ENCODE assay signal across 19 cellular contexts in genomic region chr16:73151225-73151624, GRCh38.
DNase-seq lines count a peak whose midpoint lies in the region; ATAC-seq, FAIRE-seq and TF ChIP-seq lines count a peak whose summit lies in the region.
"Had no signal": no experiment of that assay in that cellular context is flagged by ENCODE, and none has a peak within 500 bp of the region (broad histone marks: within the 10 kb centered on the region; RNA-seq: fewer than 3 reads in every experiment).

No MANE protein-coding gene starts in this region.

- TF ChIP-seq POLR2A in H1 (IDR thresholded peaks at IDR 0.05; ENCODE audit: control extremely low read depth in 1 of 2, low read depth in 2 of 2, low read length in 2 of 2), result no peak

- H2BK15ac ChIP-seq in H9 (ENCODE audit: low read depth, low read length) (no peak overlapping the region), H1 (ENCODE audit: low read length) (no peak overlapping the region), mesendoderm (replicated peaks; ENCODE audit: low read depth) (no peak overlapping the region)

- peak overlapping the region; percentile 59 to 90 (median 82) for H3K4me2 ChIP-seq in BLaER1 treated with 17β-estradiol and CSF1 and Interleukin-3, amounts not matched to agents 10 nM and 100 nM
- H3K4me2 ChIP-seq in H9 (ENCODE audit: insufficient read depth, insufficient read length, low read length) (no peak overlapping the region), H1 (ENCODE audit: insufficient read depth in 1 of 2, low read depth in 2 of 2, low read length in 2 of 2) (peak overlapping the region; percentile 0 to 37; a peak in 2 of 4 replicates), mesendoderm (ENCODE audit: low read length) (no peak overlapping the region)
- H3K4me2 ChIP-seq: A549, SK-N-SH had no signal

- H2BK20ac ChIP-seq in H9 (ENCODE audit: low read depth, low read length, poor library complexity, severe bottlenecking), result no peak overlapping the region
- no peak overlapping the region for H2BK20ac ChIP-seq in H1 (ENCODE audit: low read length)

- H3K36me3 Mint-ChIP-seq in H9 (ENCODE audit: insufficient read depth in 1 of 3, low read depth in 3 of 3), result no peaks in the 10 kb centered on the region
- H3K36me3 Mint-ChIP-seq in activated CD4-positive, alpha-beta T cell treated with anti-CD3 and anti-CD28 coated beads, Interleukin-2, amount 10 ng/mL, durations not matched to agents 24 days and 14 days (ENCODE audit: low read depth), result no peaks in the 10 kb centered on the region
- no peaks in the 10 kb centered on the region for H3K36me3 Mint-ChIP-seq in activated CD4-positive, alpha-beta T cell treated with anti-CD3 and anti-CD28 coated beads for 36 hours (ENCODE audit: low read depth)

- TF ChIP-seq RAD21 in H1 (IDR thresholded peaks at IDR 0.05 in 1 of 2, conservative IDR thresholded peaks at IDR 0.05 in 1 of 2; ENCODE audit: low read depth in 2 of 2, low read length in 2 of 2), result no peak

- ATAC-seq in activated CD4-positive, alpha-beta T cell treated with anti-CD3 and anti-CD28 coated beads for 36 hours, result no peak
- no peak for ATAC-seq in psoas muscle
- ATAC-seq: A549, HCT116 had no signal

- H4K8ac ChIP-seq in H9 (replicated peaks; ENCODE audit: insufficient read length, low read depth, low read length), result no peak overlapping the region
- no peak overlapping the region for H4K8ac ChIP-seq in H1 (ENCODE audit: extremely low read depth, insufficient read depth, low read length)
- H4K8ac ChIP-seq in mesendoderm (ENCODE audit: low read depth, low read length), result no peak overlapping the region

- H3K4me3 ChIP-seq in BLaER1 treated with 17β-estradiol and CSF1 and Interleukin-3, amounts not matched to agents 10 nM and 100 nM, result 0 out of 20 replicates have a peak overlapping the region, but pooled peaks of 1 of the 10 experiments have one; percentile 2
- H3K4me3 ChIP-seq in H1 (ENCODE audit: extremely low read depth in 1 of 4, insufficient read depth in 2 of 4, low read depth in 3 of 4, low read length in 4 of 4) (no peak overlapping the region), mesendoderm (ENCODE audit: low read length) (no peak overlapping the region), psoas muscle (no peak overlapping the region)
- H3K4me3 ChIP-seq: A549 had no signal

- H3K56ac ChIP-seq in H9 (ENCODE audit: insufficient read length, low read depth, low read length) (no peak overlapping the region), H1 (replicated peaks; ENCODE audit: insufficient read length, low read depth, low read length) (no peak overlapping the region), mesendoderm (ENCODE audit: low read length) (no peak overlapping the region)

- H3K27me3 Mint-ChIP-seq in H9 (ENCODE audit: low read depth), result no peaks in the 10 kb centered on the region
- H3K27me3 Mint-ChIP-seq in activated CD4-positive, alpha-beta T cell treated with anti-CD3 and anti-CD28 coated beads, Interleukin-2, amount 10 ng/mL, durations not matched to agents 24 days and 14 days, result peaks cover 5% of the 10 kb centered on the region
- peaks cover 7% of the 10 kb centered on the region for H3K27me3 Mint-ChIP-seq in activated CD4-positive, alpha-beta T cell treated with anti-CD3 and anti-CD28 coated beads for 36 hours

- POLR2A ChIA-PET in H1 (lab: Charles Lee; ENCODE audit: partially characterized antibody), result no interaction called here
- POLR2A ChIA-PET in activated CD4-positive, alpha-beta T cell treated with anti-CD3 and anti-CD28 coated beads for 36 hours (lab: Charles Lee), result no interaction called here

- no peak overlapping the region for H3T11ph ChIP-seq in H9 (ENCODE audit: low read length)

- H3K14ac ChIP-seq in H9 (ENCODE audit: insufficient read depth, low read length) (no peak overlapping the region), H1 (ENCODE audit: insufficient read length) (no peak overlapping the region)

- H3K23me2 ChIP-seq in H9 (ENCODE audit: insufficient read length, low read depth, low read length, poor library complexity, severe bottlenecking), result no peaks in the 10 kb centered on the region
- H3K23me2 ChIP-seq in H1 (ENCODE audit: low read depth, low read length), result no peaks in the 10 kb centered on the region; the same call in 1 of the 2 replicates

- no peak for TF ChIP-seq CTCF in H9 (conservative IDR thresholded peaks at IDR 0.05)
- no peak for TF ChIP-seq CTCF in H1 (IDR thresholded peaks at IDR 0.05; ENCODE audit: control extremely low read depth in 1 of 3, insufficient read depth in 1 of 3, low read depth in 1 of 3, low read length in 3 of 3)
- TF ChIP-seq CTCF in psoas muscle (IDR thresholded peaks at IDR 0.05), result no peak

- H3K18ac ChIP-seq in H9 (ENCODE audit: insufficient read length, low read depth, low read length) (no peak overlapping the region), H1 (ENCODE audit: extremely low read depth, low read length) (no peak overlapping the region), mesendoderm (ENCODE audit: low read length) (no peak overlapping the region)

- H3K79me1 ChIP-seq in H9 (ENCODE audit: insufficient read depth, low read depth, low read length, poor library complexity, severe bottlenecking) (no peaks in the 10 kb centered on the region), H1 (ENCODE audit: low read depth, low read length) (no peaks in the 10 kb centered on the region), mesendoderm (ENCODE audit: low read length) (no peaks in the 10 kb centered on the region)

- H3K23ac ChIP-seq in H9 (ENCODE audit: insufficient read length, low read depth, low read length) (no peak overlapping the region), H1 (ENCODE audit: insufficient read length) (no peak overlapping the region), mesendoderm (ENCODE audit: low read length) (no peak overlapping the region)

- H2BK5ac ChIP-seq in H9 (ENCODE audit: insufficient read length, low read length), result no peak overlapping the region
- no peak overlapping the region for H2BK5ac ChIP-seq in H1 (ENCODE audit: low read depth, low read length)
- H2BK5ac ChIP-seq in mesendoderm (ENCODE audit: low read length), result no peak overlapping the region

- H3K27ac ChIP-seq in BLaER1 treated with 17β-estradiol and CSF1 and Interleukin-3, amounts not matched to agents 10 nM and 100 nM, result peak overlapping the region; percentile 90 to 100 (median 97)
- H3K27ac ChIP-seq in H9 (ENCODE audit: insufficient read length, low read depth, low read length) (no peak overlapping the region), H1 (ENCODE audit: low read depth, low read length) (no peak overlapping the region), mesendoderm (ENCODE audit: low read depth, low read length) (no peak overlapping the region), psoas muscle (no peak overlapping the region)
- H3K27ac ChIP-seq: A549 had no signal

- peaks cover 21 to 30% of the 10 kb centered on the region in 2 experiments for H3K4me1 Mint-ChIP-seq in H9
- H3K4me1 Mint-ChIP-seq in activated CD4-positive, alpha-beta T cell treated with anti-CD3 and anti-CD28 coated beads, Interleukin-2, amount 10 ng/mL, durations not matched to agents 24 days and 14 days, result no peaks in the 10 kb centered on the region
- no peaks in the 10 kb centered on the region for H3K4me1 Mint-ChIP-seq in activated CD4-positive, alpha-beta T cell treated with anti-CD3 and anti-CD28 coated beads for 36 hours

- H3K4me1 ChIP-seq in BLaER1 treated with 17β-estradiol and CSF1 and Interleukin-3, amounts not matched to agents 10 nM and 100 nM, result peaks cover 54 to 84% (median 67%) of the 10 kb centered on the region in 10 experiments
- H3K4me1 ChIP-seq in H9 (ENCODE audit: insufficient read depth, low read length) (peaks cover 3% of the 10 kb centered on the region; the same call in 1 of the 2 replicates), H1 (replicated peaks in 1 of 4; ENCODE audit: control insufficient read depth in 3 of 4, insufficient read depth in 4 of 4, low read length in 3 of 4) (peaks cover 3 to 11% (median 4%) of the 10 kb centered on the region in 4 experiments; a peak in 4 of 7 replicates), mesendoderm (ENCODE audit: control insufficient read depth, low read depth, low read length) (peaks cover 8% of the 10 kb centered on the region), psoas muscle (no peaks in the 10 kb centered on the region)
- H3K4me1 ChIP-seq: A549 had no signal

- H4K20me1 ChIP-seq in BLaER1 treated with 17β-estradiol and CSF1 and Interleukin-3, amounts not matched to agents 10 nM and 100 nM, result no peaks in the 10 kb centered on the region
- no peaks in the 10 kb centered on the region for H4K20me1 ChIP-seq in H9 (ENCODE audit: control insufficient read depth, insufficient read depth, insufficient read length)
- H4K20me1 ChIP-seq in H1 (replicated peaks in 1 of 2; ENCODE audit: control insufficient read depth in 1 of 2, insufficient read depth in 2 of 2, low read length in 2 of 2), result no peaks in the 10 kb centered on the region

- H3K36me3 ChIP-seq in BLaER1 treated with 17β-estradiol and CSF1 and Interleukin-3, amounts not matched to agents 10 nM and 100 nM, result no peaks in the 10 kb centered on the region
- H3K36me3 ChIP-seq in H1 (ENCODE audit: control insufficient read depth in 2 of 4, insufficient read depth in 4 of 4, low read length in 3 of 4) (no peaks in the 10 kb centered on the region), mesendoderm (ENCODE audit: control insufficient read depth, insufficient read depth, low read length) (no peaks in the 10 kb centered on the region), psoas muscle (ENCODE audit: insufficient read depth in 1 of 2, low read depth in 1 of 2) (no peaks in the 10 kb centered on the region)

- intact Hi-C loops in activated CD4-positive, alpha-beta T cell treated with anti-CD3 and anti-CD28 coated beads, Interleukin-2, amount 10 ng/mL, durations not matched to agents 24 days and 14 days (cut with micrococcal nuclease), result no loop called here
- intact Hi-C loops in activated CD4-positive, alpha-beta T cell treated with anti-CD3 and anti-CD28 coated beads for 36 hours (cut with DNase I, micrococcal nuclease), result no loop called here
- intact Hi-C loops in psoas muscle (cut with DNase I), result no loop called here

- H4K91ac ChIP-seq in H9 (ENCODE audit: insufficient read length, low read depth, low read length), result no peak overlapping the region
- H4K91ac ChIP-seq in H1 (replicated peaks; ENCODE audit: insufficient read length, low read length), result no peak overlapping the region

- peak; percentile 33 for DNase-seq in H9
- no peak for DNase-seq in H1 (ENCODE audit: low read depth in 1 of 2, low spot score in 2 of 2)
- peak; percentile 86 for DNase-seq in mesendoderm
- DNase-seq in activated CD4-positive, alpha-beta T cell treated with anti-CD3 and anti-CD28 coated beads, Interleukin-2, amount 10 ng/mL, durations not matched to agents 24 days and 14 days, result no peak
- no peak for DNase-seq in SHP77 (lab: John Stamatoyannopoulos, UW)
- no peak for DNase-seq in activated CD4-positive, alpha-beta T cell treated with anti-CD3 and anti-CD28 coated beads for 36 hours
- DNase-seq in psoas muscle, result no peak
- DNase-seq: KG1; NCI-H1694 treated with DMSO at 0.1 percent for 48 hours; NK-92 treated with Interleukin-12 subunit alpha and Interleukin-12 subunit beta, amount 100 ng/mL, for 24 hours; Right ventricle myocardium superior; SK-N-SH had no signal

- no peak for TF ChIP-seq EP300 in H1 (IDR thresholded peaks at IDR 0.05; ENCODE audit: borderline replicate concordance in 1 of 2, low read depth in 2 of 2, low read length in 2 of 2)

- H3K9me3 ChIP-seq in BLaER1 treated with 17β-estradiol and CSF1 and Interleukin-3, amounts not matched to agents 10 nM and 100 nM (replicated peaks in 1 of 11), result peaks cover 0 to 23% (median 10%) of the 10 kb centered on the region in 11 experiments; a peak in 13 of 22 replicates
- H3K9me3 ChIP-seq in H9 (ENCODE audit: control insufficient read depth, low read depth, low read length) (no peaks in the 10 kb centered on the region), H1 (ENCODE audit: insufficient read depth in 2 of 2, low read depth in 1 of 2, low read length in 1 of 2) (no peaks in the 10 kb centered on the region), psoas muscle (no peaks in the 10 kb centered on the region)
- H3K9me3 ChIP-seq: A549, SK-N-SH had no signal

- H3K9ac ChIP-seq in BLaER1 treated with 17β-estradiol and CSF1 and Interleukin-3, amounts not matched to agents 10 nM and 100 nM, result peak overlapping the region; percentile 41 to 90 (median 83); a peak in 18 of 22 replicates
- H3K9ac ChIP-seq in H9 (ENCODE audit: extremely low read depth, insufficient read length, low read length), result no peak overlapping the region
- no peak overlapping the region; a peak in 1 of 7 replicates for H3K9ac ChIP-seq in H1 (replicated peaks in 1 of 4; ENCODE audit: extremely low read depth in 1 of 4, low read depth in 3 of 4, low read length in 3 of 4)
- no peak overlapping the region for H3K9ac ChIP-seq in mesendoderm (ENCODE audit: low read length)
- H3K9ac ChIP-seq: SK-N-SH had no signal

- no peak overlapping the region for H4K5ac ChIP-seq in H9 (ENCODE audit: insufficient read length, low read depth, low read length)
- H4K5ac ChIP-seq in H1 (ENCODE audit: insufficient read length, low read depth, low read length), result no peak overlapping the region
- H4K5ac ChIP-seq in mesendoderm (ENCODE audit: low read length), result no peak overlapping the region

- CTCF ChIA-PET in H1 (lab: Charles Lee; ENCODE audit: partially characterized antibody), result interaction anchor here (0.6 kb wide), 1 partner anchor 380 kb away, joined by 4 read pairs; no protein-coding TSS in a partner anchor
- CTCF ChIA-PET in activated CD4-positive, alpha-beta T cell treated with anti-CD3 and anti-CD28 coated beads for 36 hours (lab: Charles Lee), result no interaction called here

- peak overlapping the region in 1 of 2 experiments; percentile 33; a peak in 2 of 5 replicates for H3K4me3 Mint-ChIP-seq in H9
- H3K4me3 Mint-ChIP-seq in activated CD4-positive, alpha-beta T cell treated with anti-CD3 and anti-CD28 coated beads, Interleukin-2, amount 10 ng/mL, durations not matched to agents 24 days and 14 days, result no peak overlapping the region
- no peak overlapping the region for H3K4me3 Mint-ChIP-seq in activated CD4-positive, alpha-beta T cell treated with anti-CD3 and anti-CD28 coated beads for 36 hours

- H3K79me2 ChIP-seq in H9 (ENCODE audit: insufficient read depth, low read length) (no peaks in the 10 kb centered on the region), H1 (ENCODE audit: control insufficient read depth in 1 of 2, insufficient read depth in 2 of 2, low read length in 2 of 2) (no peaks in the 10 kb centered on the region), mesendoderm (ENCODE audit: control insufficient read depth, insufficient read depth, low read length) (no peaks in the 10 kb centered on the region)

- peaks cover 0 to 2% of the 10 kb centered on the region in 2 experiments; a peak in 1 of 5 replicates for H3K9me3 Mint-ChIP-seq in H9
- no peaks in the 10 kb centered on the region for H3K9me3 Mint-ChIP-seq in activated CD4-positive, alpha-beta T cell treated with anti-CD3 and anti-CD28 coated beads, Interleukin-2, amount 10 ng/mL, durations not matched to agents 24 days and 14 days
- H3K9me3 Mint-ChIP-seq in activated CD4-positive, alpha-beta T cell treated with anti-CD3 and anti-CD28 coated beads for 36 hours (ENCODE audit: low read depth), result no peaks in the 10 kb centered on the region

- no peak overlapping the region for H2AFZ ChIP-seq in H9 (ENCODE audit: low read length)
- no peak overlapping the region for H2AFZ ChIP-seq in H1 (ENCODE audit: low read length)

- H2BK12ac ChIP-seq in H9 (ENCODE audit: insufficient read length, low read depth, low read length), result no peak overlapping the region
- peak overlapping the region; percentile 55 for H2BK12ac ChIP-seq in H1 (ENCODE audit: low read depth, low read length)

- H2BK120ac ChIP-seq in H9 (ENCODE audit: low read depth, low read length, poor library complexity, severe bottlenecking), result no peak overlapping the region
- no peak overlapping the region for H2BK120ac ChIP-seq in H1 (replicated peaks; ENCODE audit: low read depth, low read length)
- no peak overlapping the region for H2BK120ac ChIP-seq in mesendoderm (ENCODE audit: low read depth, low read length)

- H3K4ac ChIP-seq in H9 (ENCODE audit: low read depth, low read length), result no peak overlapping the region
- no peak overlapping the region for H3K4ac ChIP-seq in H1 (replicated peaks; ENCODE audit: insufficient read length, low read depth, low read length)
- no peak overlapping the region for H3K4ac ChIP-seq in mesendoderm (ENCODE audit: low read depth, low read length)

- peak; percentile 42 for FAIRE-seq in H1 (lab: Jason Lieb, UNC)
- FAIRE-seq: A549, D721Med, GM12892, GM18507, RCC 7860 had no signal

- peak overlapping the region in 2 of 3 experiments; percentile 28 to 55; a peak in 4 of 7 replicates for H3K27ac Mint-ChIP-seq in H9
- H3K27ac Mint-ChIP-seq in activated CD4-positive, alpha-beta T cell treated with anti-CD3 and anti-CD28 coated beads, Interleukin-2, amount 10 ng/mL, durations not matched to agents 24 days and 14 days, result no peak overlapping the region
- no peak overlapping the region for H3K27ac Mint-ChIP-seq in activated CD4-positive, alpha-beta T cell treated with anti-CD3 and anti-CD28 coated beads for 36 hours

- no peaks in the 10 kb centered on the region for H3K27me3 ChIP-seq in BLaER1 treated with 17β-estradiol and CSF1 and Interleukin-3, amounts not matched to agents 10 nM and 100 nM
- H3K27me3 ChIP-seq in H9 (ENCODE audit: insufficient read depth, low read length), result no peaks in the 10 kb centered on the region
- 0 out of 7 replicates have a peak, but pooled peaks cover 0 to 2% (median 0%) of the 10 kb centered on the region in 4 experiments for H3K27me3 ChIP-seq in H1 (replicated peaks in 1 of 4; ENCODE audit: control insufficient read depth in 3 of 4, extremely low read depth in 1 of 4, insufficient read depth in 3 of 4, low read length in 3 of 4)
- no peaks in the 10 kb centered on the region for H3K27me3 ChIP-seq in mesendoderm (ENCODE audit: insufficient read depth, low read length, poor library complexity)
- no peaks in the 10 kb centered on the region for H3K27me3 ChIP-seq in psoas muscle (ENCODE audit: insufficient read depth in 3 of 3, low read length in 2 of 3)

- no CpG with 5 or more reads among the region's 5 CpGs for WGBS in H9 (ENCODE audit: extremely low coverage, insufficient read length, low lambda C conversion rate)
- WGBS in H1 (ENCODE audit: extremely low coverage in 1 of 2, insufficient coverage in 1 of 2, insufficient read length in 1 of 2, insufficient replicate concordance in 2 of 2, low coverage in 1 of 2, low lambda C conversion rate in 2 of 2, missing lambda C conversion rate in 1 of 2), 2 experiments, result 61% methylated on average over 5 of the region's 5 CpGs; no CpG with 5 or more reads in 1 of the 2 experiments
- WGBS in mesendoderm (ENCODE audit: extremely low coverage, insufficient coverage, low lambda C conversion rate), result no CpG with 5 or more reads among the region's 5 CpGs
- 56 to 71% (median 65%) methylated on average over 5 of the region's 5 CpGs for WGBS in psoas muscle, 3 donors

- H2AK5ac ChIP-seq in H9 (ENCODE audit: insufficient read length, low read length), result no peak overlapping the region
- H2AK5ac ChIP-seq in H1 (ENCODE audit: low read depth, low read length), result no peak overlapping the region
- H2AK5ac ChIP-seq in mesendoderm (ENCODE audit: low read length), result no peak overlapping the region

Comparison
In these comparisons a context has a peak if more than half of its experiments do, and no peak if none do; other contexts are left out.
1. H3K27ac ChIP-seq: peak in BLaER1 treated with 17β-estradiol and CSF1 and Interleukin-3, amounts not matched to agents 10 nM and 100 nM (11 of 11); none in H9 (single experiment), H1 (single experiment), mesendoderm (single experiment) and psoas muscle (single experiment).
2. H3K4me2 ChIP-seq: peak in BLaER1 treated with 17β-estradiol and CSF1 and Interleukin-3, amounts not matched to agents 10 nM and 100 nM (11 of 11) and H1 (2 of 2); none in H9 (single experiment) and mesendoderm (single experiment).
3. H3K9ac ChIP-seq: peak in BLaER1 treated with 17β-estradiol and CSF1 and Interleukin-3, amounts not matched to agents 10 nM and 100 nM (11 of 11); none in H9 (single experiment), H1 (0 of 4) and mesendoderm (single experiment).
4. DNase-seq: peak in H9 (single experiment) and mesendoderm (single experiment); none in H1 (0 of 2), activated CD4-positive, alpha-beta T cell treated with anti-CD3 and anti-CD28 coated beads, Interleukin-2, amount 10 ng/mL, durations not matched to agents 24 days and 14 days (single experiment), SHP77 (0 of 2), activated CD4-positive, alpha-beta T cell treated with anti-CD3 and anti-CD28 coated beads for 36 hours (single experiment) and psoas muscle (0 of 2).
5. H3K27ac Mint-ChIP-seq: peak in H9 (2 of 3); none in activated CD4-positive, alpha-beta T cell treated with anti-CD3 and anti-CD28 coated beads, Interleukin-2, amount 10 ng/mL, durations not matched to agents 24 days and 14 days (single experiment) and activated CD4-positive, alpha-beta T cell treated with anti-CD3 and anti-CD28 coated beads for 36 hours (single experiment).